ENCODE assay signal across 1 cellular context in the genomic region with DNA sequence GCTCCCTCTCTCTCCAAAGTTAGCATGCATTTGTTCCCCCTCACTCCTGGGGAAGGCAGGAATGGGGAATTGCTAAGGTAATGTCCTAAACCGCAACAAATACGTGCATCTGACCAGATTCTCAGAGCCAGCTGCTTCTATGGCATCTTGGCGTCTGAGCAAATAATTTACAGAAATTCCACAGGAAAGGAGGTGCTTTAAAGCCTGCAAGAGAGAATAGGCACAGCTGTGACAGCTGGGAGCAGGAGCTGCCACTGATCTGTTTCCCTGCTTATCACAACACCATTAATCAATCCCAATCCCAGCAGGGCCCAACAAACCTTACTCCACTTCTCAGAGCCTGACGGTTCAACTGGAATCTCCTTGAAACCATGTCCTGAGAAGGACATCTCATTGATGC.
TF ChIP-seq lines count a peak whose summit lies in the region.

No MANE protein-coding gene starts in this region.

TF ChIP-seq in SK-N-SH treated with all-trans-retinoic acid at 6 μM for 48 hours, 23 proteins besides CTCF, POLR2A, EP300 and RAD21 (continued from another document):
- TF ChIP-seq ISL1 (CRISPR knock-in tag; IDR thresholded peaks at IDR 0.05) (no peak), RARB (CRISPR knock-in tag; IDR thresholded peaks at IDR 0.05) (no peak), ZNF70 (CRISPR knock-in tag; IDR thresholded peaks at IDR 0.05) (no peak), ESRRG (CRISPR knock-in tag; IDR thresholded peaks at IDR 0.05) (no peak), OSR1 (CRISPR knock-in tag; IDR thresholded peaks at IDR 0.05) (no peak), BACH2 (CRISPR knock-in tag; IDR thresholded peaks at IDR 0.05; ENCODE audit: borderline replicate concordance) (no peak), ZNF565 (CRISPR knock-in tag; conservative IDR thresholded peaks at IDR 0.05; ENCODE audit: low read depth) (no peak)
- TF ChIP-seq, protein P1, sequence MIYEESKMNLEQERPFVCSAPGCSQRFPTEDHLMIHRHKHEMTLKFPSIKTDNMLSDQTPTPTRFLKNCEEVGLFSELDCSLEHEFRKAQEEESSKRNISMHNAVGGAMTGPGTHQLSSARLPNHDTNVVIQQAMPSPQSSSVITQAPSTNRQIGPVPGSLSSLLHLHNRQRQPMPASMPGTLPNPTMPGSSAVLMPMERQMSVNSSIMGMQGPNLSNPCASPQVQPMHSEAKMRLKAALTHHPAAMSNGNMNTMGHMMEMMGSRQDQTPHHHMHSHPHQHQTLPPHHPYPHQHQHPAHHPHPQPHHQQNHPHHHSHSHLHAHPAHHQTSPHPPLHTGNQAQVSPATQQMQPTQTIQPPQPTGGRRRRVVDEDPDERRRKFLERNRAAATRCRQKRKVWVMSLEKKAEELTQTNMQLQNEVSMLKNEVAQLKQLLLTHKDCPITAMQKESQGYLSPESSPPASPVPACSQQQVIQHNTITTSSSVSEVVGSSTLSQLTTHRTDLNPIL (CRISPR knock-in tag; IDR thresholded peaks at IDR 0.05; ENCODE audit: low read depth): no peak
